22 cellular contexts compared by ENCODE assay signal in the genomic region with DNA sequence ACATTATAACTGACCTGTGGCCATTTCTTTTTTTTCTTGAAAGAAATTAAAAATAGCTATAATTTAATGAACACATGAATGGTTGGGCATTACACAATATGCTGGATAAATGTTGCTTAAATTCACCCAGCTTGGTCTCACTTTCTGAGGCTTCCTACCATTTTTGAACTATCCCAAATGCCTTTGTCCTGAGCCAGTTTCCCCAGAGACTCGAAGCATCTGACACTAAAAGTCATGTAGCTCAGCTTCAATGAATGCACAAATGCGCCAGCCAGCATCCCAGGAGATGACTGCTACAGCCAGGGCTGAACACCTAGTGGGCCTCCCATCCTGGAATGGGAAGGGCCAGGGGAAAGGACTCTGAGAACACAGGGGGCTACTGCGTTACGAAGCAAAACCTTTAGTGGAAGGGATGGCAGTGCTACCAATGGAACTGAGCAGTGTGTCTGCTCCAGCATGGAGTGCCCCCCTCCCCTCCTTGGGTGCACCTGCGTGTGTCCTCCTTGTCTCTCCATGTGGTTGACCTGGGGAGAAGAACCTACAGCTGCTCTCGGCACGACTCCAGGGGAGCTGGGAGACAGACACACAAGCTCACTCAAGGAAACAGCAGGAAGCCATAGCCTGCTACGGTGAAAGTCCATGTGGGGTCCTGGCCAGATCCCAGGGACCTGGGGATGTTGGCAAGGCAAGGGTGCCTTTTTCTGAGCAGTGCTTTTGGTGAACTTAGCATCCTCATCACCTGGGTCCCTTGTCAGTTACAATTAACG.
DNase-seq lines count a peak whose midpoint lies in the region; ATAC-seq and TF ChIP-seq lines count a peak whose summit lies in the region.
"Had no signal": no experiment of that assay in that cellular context is flagged by ENCODE, and none has a peak within 500 bp of the region (broad histone marks: within the 10 kb centered on the region; RNA-seq: fewer than 3 reads in every experiment).

No MANE protein-coding gene starts in this region.

- H3K79me2 ChIP-seq in ACC112 (ENCODE audit: control insufficient read depth, insufficient read depth, low read length, unreplicated experiment), result no peaks in the 10 kb centered on the region
- H3K79me2 ChIP-seq: hepatocyte had no signal

- H3K4me3 ChIP-seq in ACC112 (ENCODE audit: low read depth, low read length) (peak overlapping the region; percentile 44), spleen (no peak overlapping the region)
- H3K4me3 ChIP-seq: BLaER1, body of pancreas, hepatocyte, thoracic aorta had no signal

- H3K4me1 ChIP-seq in ACC112 (ENCODE audit: control insufficient read depth, insufficient read depth, low read length, unreplicated experiment), result peaks cover 19% of the 10 kb centered on the region
- H3K4me1 ChIP-seq in spleen, result peaks cover 0 to 6% (median 0%) of the 10 kb centered on the region in 6 donors
- H3K4me1 ChIP-seq: body of pancreas had no signal

- peaks cover 0 to 4% (median 0%) of the 10 kb centered on the region in 8 donors for H3K9me3 ChIP-seq in spleen
- H3K9me3 ChIP-seq: body of pancreas, thoracic aorta had no signal

- no peak overlapping the region for H3K27ac ChIP-seq in ACC112 (ENCODE audit: low read depth, low read length)
- no peak overlapping the region for H3K27ac ChIP-seq in spleen
- H3K27ac ChIP-seq: BLaER1, body of pancreas, hepatocyte, thoracic aorta had no signal

- peak; percentile 47 for DNase-seq in GM03348 (ENCODE audit: low spot score)
- DNase-seq in activated CD8-positive, alpha-beta memory T cell treated with anti-CD3 and anti-CD28 coated beads, Interleukin-2, amount 10 ng/mL, durations not matched to agents 7 days and 5 days, result peak; percentile 26
- no peak for DNase-seq in omental fat pad (ENCODE audit: low spot score)
- no peak for DNase-seq in spleen
- no peak for DNase-seq in HK-2 (ENCODE audit: unreplicated experiment)
- DNase-seq: activated CD4-positive, CD25-positive, alpha-beta regulatory T cell; activated naive CD4-positive, alpha-beta T cell treated with Interleukin-2 at 50 U/mL for 16 hours; IMR-90; MV-4-11; NCI-H2227 treated with DMSO at 0.1 percent for 48 hours; stimulated activated CD4-positive, alpha-beta T cell treated with anti-CD3 and anti-CD28 coated beads, Interleukin-1b, Interleukin-23, amount 100 ng/mL, for 48 hours; T-helper 17 cell had no signal

- H2AFZ ChIP-seq in ACC112 (ENCODE audit: low read length, unreplicated experiment), result peak overlapping the region; percentile 62
- H2AFZ ChIP-seq: hepatocyte had no signal

- H3K9me3 Mint-ChIP-seq in activated CD8-positive, alpha-beta memory T cell treated with anti-CD3 and anti-CD28 coated beads, Interleukin-2, amount 10 ng/mL, durations not matched to agents 7 days and 5 days (ENCODE audit: low read depth), result peaks cover under 1% of the 10 kb centered on the region
- H3K9me3 Mint-ChIP-seq: dendritic cell treated with granulocyte-macrophage colony-stimulating factor and Interleukin-4, amounts not matched to agents 40 ng/mL and 50 ng/mL, for 4 days had no signal

- intact Hi-C loops in spleen (cut with DNase I; ENCODE audit: low total_unique reads), result no loop called here

- CTCF ChIA-PET in activated CD8-positive, alpha-beta memory T cell treated with anti-CD3 and anti-CD28 coated beads, Interleukin-2, amount 10 ng/mL, durations not matched to agents 7 days and 5 days (lab: Charles Lee), result interaction anchor here (0.6 to 2.0 kb wide), 3 partner anchors 16 to 263 kb away, joined by 3 to 6 read pairs (median 3); no protein-coding TSS in a partner anchor

- TF ChIP-seq CTCF in omental fat pad (IDR thresholded peaks at IDR 0.05) (no peak), spleen (IDR thresholded peaks at IDR 0.05 in 8 of 11, conservative IDR thresholded peaks at IDR 0.05 in 3 of 11) (no peak)

- peaks cover 16% of the 10 kb centered on the region for H3K27me3 Mint-ChIP-seq in activated CD8-positive, alpha-beta memory T cell treated with anti-CD3 and anti-CD28 coated beads, Interleukin-2, amount 10 ng/mL, durations not matched to agents 7 days and 5 days
- H3K27me3 Mint-ChIP-seq: T-helper 17 cell had no signal

- no peak overlapping the region for H3K4me3 Mint-ChIP-seq in activated CD8-positive, alpha-beta memory T cell treated with anti-CD3 and anti-CD28 coated beads, Interleukin-2, amount 10 ng/mL, durations not matched to agents 7 days and 5 days
- H3K4me3 Mint-ChIP-seq: dendritic cell treated with granulocyte-macrophage colony-stimulating factor and Interleukin-4, amounts not matched to agents 40 ng/mL and 50 ng/mL, for 4 days; neural crest cell; T-helper 17 cell had no signal

- peaks cover 4% of the 10 kb centered on the region for H3K36me3 Mint-ChIP-seq in activated CD8-positive, alpha-beta memory T cell treated with anti-CD3 and anti-CD28 coated beads, Interleukin-2, amount 10 ng/mL, durations not matched to agents 7 days and 5 days

- no peak for TF ChIP-seq POLR2A in spleen (IDR thresholded peaks at IDR 0.05)

- no peak for ATAC-seq in activated CD8-positive, alpha-beta memory T cell treated with anti-CD3 and anti-CD28 coated beads, Interleukin-2, amount 10 ng/mL, durations not matched to agents 7 days and 5 days
- ATAC-seq in omental fat pad (ENCODE audit: low FRiP score), result peak; percentile 26
- ATAC-seq in GM21447 (IDR thresholded peaks at IDR 0.05; ENCODE audit: unreplicated experiment), result no peak
- ATAC-seq in HG02840 (IDR thresholded peaks at IDR 0.05; ENCODE audit: low FRiP score, unreplicated experiment), result no peak
- ATAC-seq: HCT116, T-helper 17 cell had no signal

- peaks cover 5% of the 10 kb centered on the region; the same call in 1 of the 2 replicates for H3K27me3 ChIP-seq in ACC112 (ENCODE audit: insufficient read depth, low read length)
- H3K27me3 ChIP-seq in spleen (replicated peaks in 1 of 7), result peaks cover 0 to 4% (median 0%) of the 10 kb centered on the region in 7 donors
- H3K27me3 ChIP-seq: BLaER1, body of pancreas, hepatocyte had no signal

- no peak overlapping the region for H3K27ac Mint-ChIP-seq in activated CD8-positive, alpha-beta memory T cell treated with anti-CD3 and anti-CD28 coated beads, Interleukin-2, amount 10 ng/mL, durations not matched to agents 7 days and 5 days
- H3K27ac Mint-ChIP-seq: dendritic cell treated with granulocyte-macrophage colony-stimulating factor and Interleukin-4, amounts not matched to agents 40 ng/mL and 50 ng/mL, for 4 days; T-helper 17 cell had no signal

- H3K36me3 ChIP-seq in ACC112 (ENCODE audit: insufficient read depth, low read length) (no peaks in the 10 kb centered on the region), spleen (no peaks in the 10 kb centered on the region)
- H3K36me3 ChIP-seq: BLaER1, thoracic aorta had no signal

- peaks cover 24% of the 10 kb centered on the region for H3K4me1 Mint-ChIP-seq in activated CD8-positive, alpha-beta memory T cell treated with anti-CD3 and anti-CD28 coated beads, Interleukin-2, amount 10 ng/mL, durations not matched to agents 7 days and 5 days
- H3K4me1 Mint-ChIP-seq: neural crest cell had no signal

- 81 to 89% (median 85%) methylated on average over 6 to 9 of the region's 9 CpGs for WGBS in spleen, 5 donors

Comparison
In these comparisons a context has a peak if more than half of its experiments do, and no peak if none do; other contexts are left out.
1. DNase-seq: peak in GM03348 (single experiment) and activated CD8-positive, alpha-beta memory T cell treated with anti-CD3 and anti-CD28 coated beads, Interleukin-2, amount 10 ng/mL, durations not matched to agents 7 days and 5 days (single experiment); none in omental fat pad (single experiment), spleen (single experiment) and HK-2 (single experiment).